ENCODE assay signal across 33 cellular contexts in genomic region chr19:34237939-34238338, GRCh38.
"Had no signal": no experiment of that assay in that cellular context is flagged by ENCODE, and none has a peak within 500 bp of the region (broad histone marks: within the 10 kb centered on the region; RNA-seq: fewer than 3 reads in every experiment).

No MANE protein-coding gene starts in this region.

- H3K4me2 ChIP-seq: hepatocyte had no signal

- H3K4me3 Mint-ChIP-seq: activated CD4-positive, alpha-beta memory T cell treated with anti-CD3 and anti-CD28 coated beads for 36 hours; activated CD4-positive, alpha-beta T cell treated with anti-CD3 and anti-CD28 coated beads for 36 hours; activated CD4-positive, alpha-beta T cell treated with anti-CD3 and anti-CD28 coated beads, Interleukin-2, amount 10 ng/mL, durations not matched to agents 24 days and 14 days; activated CD8-positive, alpha-beta memory T cell treated with anti-CD3 and anti-CD28 coated beads, Interleukin-2, amount 10 ng/mL, durations not matched to agents 7 days and 5 days; activated CD8-positive, alpha-beta T cell treated with anti-CD3 and anti-CD28 coated beads, Interleukin-2, amount 10 ng/mL, durations not matched to agents 7 days and 5 days; activated naive CD4-positive, alpha-beta T cell treated with anti-CD3 and anti-CD28 coated beads for 36 hours; activated naive CD4-positive, alpha-beta T cell treated with anti-CD3 and anti-CD28 coated beads, Interleukin-2, amount 50 U/mL, for 24 hours; activated naive CD8-positive, alpha-beta T cell treated with anti-CD3 and anti-CD28 coated beads for 36 hours; activated naive CD8-positive, alpha-beta T cell treated with anti-CD3 and anti-CD28 coated beads, Interleukin-2, amount 50 U/mL, for 24 hours; activated T-cell treated with anti-CD3 and anti-CD28 coated beads, Interleukin-2, amount 50 U/mL, for 24 hours; activated T-helper 17 cell treated with anti-CD3 and anti-CD28 coated beads, Interleukin-2, amount 50 U/mL, for 72 hours; T-helper 1 cell treated with Interleukin-12 subunit alpha and Interleukin-12 subunit beta and Interleukin-4 antibody, amounts not matched to agents 30 μg/mL and 1 μg/mL, for 36 hours; T-helper 2 cell treated with Interferon-gamma antibody and Interleukin-4, amounts not matched to agents 5 μg/mL and 100 μg/mL, for 36 hours had no signal

- H3K36me3 ChIP-seq: adrenal gland, cardiac muscle cell, esophagus squamous epithelium, gastroesophageal sphincter, heart right ventricle, WERI-Rb-1 had no signal

- H3K27me3 ChIP-seq: adrenal gland, body of pancreas, cardiac muscle cell, esophagus squamous epithelium, gastroesophageal sphincter, heart right ventricle, hepatocyte had no signal

- H3K9me3 ChIP-seq: adrenal gland, body of pancreas, esophagus squamous epithelium, gastroesophageal sphincter had no signal

- H3K36me3 Mint-ChIP-seq: activated CD4-positive, alpha-beta memory T cell treated with anti-CD3 and anti-CD28 coated beads for 36 hours had no signal

- H3K27me3 Mint-ChIP-seq: activated CD4-positive, alpha-beta memory T cell treated with anti-CD3 and anti-CD28 coated beads for 36 hours; activated CD4-positive, alpha-beta T cell treated with anti-CD3 and anti-CD28 coated beads for 36 hours; activated CD4-positive, alpha-beta T cell treated with anti-CD3 and anti-CD28 coated beads, Interleukin-2, amount 10 ng/mL, durations not matched to agents 24 days and 14 days; activated CD8-positive, alpha-beta memory T cell treated with anti-CD3 and anti-CD28 coated beads, Interleukin-2, amount 10 ng/mL, durations not matched to agents 7 days and 5 days; activated naive CD4-positive, alpha-beta T cell treated with anti-CD3 and anti-CD28 coated beads, Interleukin-2, amount 50 U/mL, for 24 hours; activated naive CD8-positive, alpha-beta T cell treated with anti-CD3 and anti-CD28 coated beads for 36 hours; activated naive CD8-positive, alpha-beta T cell treated with anti-CD3 and anti-CD28 coated beads, Interleukin-2, amount 50 U/mL, for 24 hours; activated T-cell treated with anti-CD3 and anti-CD28 coated beads, Interleukin-2, amount 50 U/mL, for 24 hours; activated T-helper 17 cell treated with anti-CD3 and anti-CD28 coated beads, Interleukin-2, amount 50 U/mL, for 72 hours had no signal

- DNase-seq: activated CD4-positive, alpha-beta memory T cell treated with anti-CD3 and anti-CD28 coated beads for 36 hours; activated CD4-positive, alpha-beta T cell treated with anti-CD3 and anti-CD28 coated beads for 36 hours; activated CD4-positive, alpha-beta T cell treated with anti-CD3 and anti-CD28 coated beads, Interleukin-2, amount 10 ng/mL, durations not matched to agents 24 days and 14 days; activated CD4-positive, CD25-positive, alpha-beta regulatory T cell; activated CD4-positive, CD25-positive, alpha-beta regulatory T cell treated with anti-CD3 and anti-CD28 coated beads, Interleukin-2, amount 50 U/mL, for 72 hours; activated CD8-positive, alpha-beta memory T cell treated with anti-CD3 and anti-CD28 coated beads, Interleukin-2, amount 10 ng/mL, durations not matched to agents 7 days and 5 days; activated CD8-positive, alpha-beta memory T cell treated with anti-CD3 and anti-CD28 coated beads, Interleukin-2, amount 50 U/mL, for 4 hours; activated CD8-positive, alpha-beta T cell treated with anti-CD3 and anti-CD28 coated beads, Interleukin-2, amount 10 ng/mL, durations not matched to agents 7 days and 5 days; activated effector memory CD4-positive, alpha-beta T cell treated with anti-CD3 and anti-CD28 coated beads, Interleukin-2, amount 50 U/mL, for 16 hours; activated naive CD4-positive, alpha-beta T cell treated with anti-CD3 and anti-CD28 coated beads for 36 hours; activated naive CD8-positive, alpha-beta T cell treated with anti-CD3 and anti-CD28 coated beads for 36 hours; activated naive CD8-positive, alpha-beta T cell treated with anti-CD3 and anti-CD28 coated beads, Interleukin-2, amount 50 U/mL, for 24 hours; activated T-cell treated with anti-CD3 and anti-CD28 coated beads, Interleukin-2, amount 50 U/mL, for 24 hours; adrenal gland; amygdala; aorta; body of pancreas; central memory CD4-positive, alpha-beta T cell; cortex of kidney; effector CD8-positive, alpha-beta T cell; esophagus squamous epithelium; foreskin melanocyte; heart right ventricle; T1000; WERI-Rb-1 had no signal

- H3K9me3 Mint-ChIP-seq: activated CD4-positive, alpha-beta T cell treated with anti-CD3 and anti-CD28 coated beads, Interleukin-2, amount 10 ng/mL, durations not matched to agents 24 days and 14 days; activated naive CD4-positive, alpha-beta T cell treated with anti-CD3 and anti-CD28 coated beads for 36 hours; activated naive CD4-positive, alpha-beta T cell treated with anti-CD3 and anti-CD28 coated beads, Interleukin-2, amount 50 U/mL, for 24 hours; activated naive CD8-positive, alpha-beta T cell treated with anti-CD3 and anti-CD28 coated beads for 36 hours; activated naive CD8-positive, alpha-beta T cell treated with anti-CD3 and anti-CD28 coated beads, Interleukin-2, amount 50 U/mL, for 24 hours; activated T-cell treated with anti-CD3 and anti-CD28 coated beads, Interleukin-2, amount 50 U/mL, for 24 hours; activated T-helper 17 cell treated with anti-CD3 and anti-CD28 coated beads, Interleukin-2, amount 50 U/mL, for 72 hours; T-helper 1 cell treated with Interleukin-12 subunit alpha and Interleukin-12 subunit beta and Interleukin-4 antibody, amounts not matched to agents 30 μg/mL and 1 μg/mL, for 36 hours; T-helper 2 cell treated with Interferon-gamma antibody and Interleukin-4, amounts not matched to agents 5 μg/mL and 100 μg/mL, for 36 hours had no signal

- H2AFZ ChIP-seq: hepatocyte had no signal

- H3K4me3 ChIP-seq: adrenal gland, body of pancreas, cardiac muscle cell, esophagus squamous epithelium, gastroesophageal sphincter, heart right ventricle, hepatocyte had no signal

- ATAC-seq: activated CD4-positive, alpha-beta T cell treated with anti-CD3 and anti-CD28 coated beads for 36 hours; activated CD8-positive, alpha-beta memory T cell treated with anti-CD3 and anti-CD28 coated beads, Interleukin-2, amount 10 ng/mL, durations not matched to agents 7 days and 5 days; activated CD8-positive, alpha-beta T cell treated with anti-CD3 and anti-CD28 coated beads, Interleukin-2, amount 10 ng/mL, durations not matched to agents 7 days and 5 days; activated naive CD8-positive, alpha-beta T cell treated with anti-CD3 and anti-CD28 coated beads, Interleukin-2, amount 50 U/mL, for 24 hours; activated T-helper 17 cell treated with anti-CD3 and anti-CD28 coated beads, Interleukin-2, amount 50 U/mL, for 72 hours; body of pancreas; gastroesophageal sphincter; heart right ventricle had no signal

- H3K27ac ChIP-seq: adrenal gland, body of pancreas, cardiac muscle cell, epithelial cell of prostate, esophagus squamous epithelium, gastroesophageal sphincter, heart right ventricle, hepatocyte, WERI-Rb-1 had no signal

- H3K27ac Mint-ChIP-seq: activated CD4-positive, alpha-beta memory T cell treated with anti-CD3 and anti-CD28 coated beads for 36 hours; activated CD4-positive, alpha-beta T cell treated with anti-CD3 and anti-CD28 coated beads, Interleukin-2, amount 10 ng/mL, durations not matched to agents 24 days and 14 days; activated CD8-positive, alpha-beta memory T cell treated with anti-CD3 and anti-CD28 coated beads, Interleukin-2, amount 10 ng/mL, durations not matched to agents 7 days and 5 days; activated CD8-positive, alpha-beta T cell treated with anti-CD3 and anti-CD28 coated beads, Interleukin-2, amount 10 ng/mL, durations not matched to agents 7 days and 5 days; activated naive CD4-positive, alpha-beta T cell treated with anti-CD3 and anti-CD28 coated beads, Interleukin-2, amount 50 U/mL, for 24 hours; activated naive CD8-positive, alpha-beta T cell treated with anti-CD3 and anti-CD28 coated beads for 36 hours; activated T-cell treated with anti-CD3 and anti-CD28 coated beads, Interleukin-2, amount 50 U/mL, for 24 hours; activated T-helper 17 cell treated with anti-CD3 and anti-CD28 coated beads, Interleukin-2, amount 50 U/mL, for 72 hours; T-helper 1 cell treated with Interleukin-12 subunit alpha and Interleukin-12 subunit beta and Interleukin-4 antibody, amounts not matched to agents 30 μg/mL and 1 μg/mL, for 36 hours; T-helper 2 cell treated with Interferon-gamma antibody and Interleukin-4, amounts not matched to agents 5 μg/mL and 100 μg/mL, for 36 hours had no signal
